Comparison of ENCODE assay signal across 8 cellular contexts in the genomic region with DNA sequence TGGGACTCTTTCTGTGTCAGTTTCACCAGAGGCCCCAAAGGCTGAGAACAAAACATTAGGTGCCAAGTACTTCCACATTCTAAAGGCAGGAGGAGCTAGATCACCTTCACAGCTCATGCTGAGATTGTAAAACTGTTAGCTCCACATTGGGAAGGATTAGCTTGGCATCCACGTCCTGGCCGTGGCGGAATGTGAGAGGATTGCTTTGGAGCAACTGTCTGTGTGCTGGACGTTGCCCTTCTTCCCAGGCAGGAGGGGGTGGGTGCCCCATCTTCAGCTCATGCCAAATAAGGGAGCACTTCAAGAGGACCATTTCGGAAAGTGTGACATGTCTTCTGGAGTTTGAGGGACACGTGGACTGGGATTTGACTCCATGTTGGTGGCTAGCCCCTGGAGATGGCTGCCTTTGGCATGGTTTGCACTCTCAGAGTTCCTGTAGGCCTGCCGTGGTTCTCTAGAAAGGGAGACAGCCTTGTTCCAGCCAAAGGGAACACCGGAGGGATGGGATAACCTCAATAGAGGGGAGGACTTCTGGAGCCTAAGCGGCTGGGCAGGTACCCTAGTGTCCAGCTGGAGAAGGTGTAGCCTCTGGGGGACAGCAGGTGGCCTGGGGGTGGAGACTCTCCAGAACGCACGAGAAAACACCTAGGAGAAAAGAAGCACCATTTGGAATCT. TPM values are rescaled to one million over a fixed set of nuclear protein-coding genes. Genes with fewer than 3 reads are reported as not detected.
DNase-seq lines count a peak whose midpoint lies in the region; TF ChIP-seq lines count a peak whose summit lies in the region.

No MANE protein-coding gene starts in this region.

- H2BK15ac ChIP-seq in neuronal stem cell (ENCODE audit: low read length), result no peak overlapping the region

- POLR2A ChIA-PET in GM10248 (lab: Yijun Ruan, JAX) (interaction anchor here (0.6 to 1.2 kb wide), 2 partner anchors 19 to 600 kb away, joined by 3 to 4 read pairs; no protein-coding TSS in a partner anchor), RWPE1 (lab: Yijun Ruan, JAX; ENCODE audit: low non-redundant PET) (no interaction called here)

- no peak overlapping the region for H3K4ac ChIP-seq in neuronal stem cell (ENCODE audit: low read length)

- no peaks in the 10 kb centered on the region for H3K36me3 ChIP-seq in neuronal stem cell (replicated peaks in 1 of 2; ENCODE audit: control insufficient read depth in 2 of 2, insufficient read depth in 2 of 2, low read length in 2 of 2)
- no peaks in the 10 kb centered on the region for H3K36me3 ChIP-seq in effector memory CD4-positive, alpha-beta T cell (ENCODE audit: control insufficient read depth, insufficient read depth, low read length)

- H3K14ac ChIP-seq in neuronal stem cell (ENCODE audit: low read length), result no peak overlapping the region

- TF ChIP-seq CTCF in GM10248 (IDR thresholded peaks at IDR 0.05; ENCODE audit: control extremely low read depth, extremely low read depth, low read depth, missing control alignments), result peak; percentile 44
- TF ChIP-seq CTCF in lower leg skin (IDR thresholded peaks at IDR 0.05), result no peak
- TF ChIP-seq CTCF in RWPE1 (conservative IDR thresholded peaks at IDR 0.05; ENCODE audit: low read depth), result no peak

- H3K27me3 ChIP-seq in neuronal stem cell (ENCODE audit: control insufficient read depth in 3 of 3, insufficient read depth in 3 of 3, low read depth in 1 of 3, low read length in 3 of 3), result no peaks in the 10 kb centered on the region
- H3K27me3 ChIP-seq in effector memory CD4-positive, alpha-beta T cell (replicated peaks; ENCODE audit: control insufficient read depth, insufficient read depth, low read length, poor library complexity, severe bottlenecking), result no peaks in the 10 kb centered on the region

- CTCF ChIA-PET in GM10248 (lab: Yijun Ruan, JAX), result interaction anchor here (0.7 to 2.4 kb wide), 8 partner anchors 9 to 177 kb away, joined by 3 to 19 read pairs (median 5); no protein-coding TSS in a partner anchor
- CTCF ChIA-PET in RWPE1 (lab: Yijun Ruan, JAX), result no interaction called here

- H2BK120ac ChIP-seq in neuronal stem cell (ENCODE audit: low read depth, low read length), result no peak overlapping the region

- no peak overlapping the region for H2BK5ac ChIP-seq in neuronal stem cell (ENCODE audit: low read length)

- no peak overlapping the region for H3K9ac ChIP-seq in neuronal stem cell (ENCODE audit: low read depth, low read length, poor library complexity)

- no peak overlapping the region for H3K4me2 ChIP-seq in neuronal stem cell (ENCODE audit: insufficient read depth, low read length, poor library complexity, severe bottlenecking)

- H3K4me1 ChIP-seq in neuronal stem cell (ENCODE audit: control insufficient read depth in 2 of 2, insufficient read depth in 1 of 2, low read depth in 1 of 2, low read length in 2 of 2), result no peaks in the 10 kb centered on the region
- no peaks in the 10 kb centered on the region for H3K4me1 ChIP-seq in effector memory CD4-positive, alpha-beta T cell (ENCODE audit: control insufficient read depth, insufficient read depth, low read length, poor library complexity, severe bottlenecking)

- WGBS in neuronal stem cell (ENCODE audit: extremely low coverage in 2 of 2, insufficient read length in 2 of 2, insufficient replicate concordance in 1 of 2), 2 donors, result no CpG with 5 or more reads among the region's 11 CpGs
- WGBS in lower leg skin, 2 donors, result 62 to 65% methylated on average over 11 of the region's 11 CpGs

- DNase-seq in GM10248 (ENCODE audit: extremely low spot score) (peak; percentile 23), LHCN-M2 (ENCODE audit: low read depth) (peak; percentile 57), cerebellar cortex (ENCODE audit: low spot score) (peak; percentile 44), neuronal stem cell (ENCODE audit: low spot score) (no peak), lower leg skin (ENCODE audit: low spot score in 2 of 2) (no peak), RWPE1 (ENCODE audit: low spot score) (no peak)
- no peak for DNase-seq in activated CD4-positive, alpha-beta T cell treated with anti-CD3 and anti-CD28 coated beads for 48 hours
- DNase-seq in effector memory CD4-positive, alpha-beta T cell, result no peak

- no peak overlapping the region for H4K91ac ChIP-seq in neuronal stem cell (ENCODE audit: low read depth, low read length, poor library complexity)

- H2AFZ ChIP-seq in neuronal stem cell (ENCODE audit: low read length), result peak overlapping the region; percentile 53

- H4K8ac ChIP-seq in neuronal stem cell (ENCODE audit: low read depth, low read length), result no peak overlapping the region

- intact Hi-C loops in lower leg skin (cut with DNase I; ENCODE audit: low total_unique reads), result no loop called here

- no peak overlapping the region for H2AK5ac ChIP-seq in neuronal stem cell (ENCODE audit: low read depth, low read length)

- no peak for TF ChIP-seq POLR2A in lower leg skin (IDR thresholded peaks at IDR 0.05)

- H3K27ac ChIP-seq in neuronal stem cell (replicated peaks; ENCODE audit: low read length), result no peak overlapping the region
- H3K27ac ChIP-seq in effector memory CD4-positive, alpha-beta T cell (ENCODE audit: insufficient read depth, low read length, poor library complexity, severe bottlenecking), result no peak overlapping the region
- no peak overlapping the region for H3K27ac ChIP-seq in RWPE1

- no peaks in the 10 kb centered on the region for H3K9me3 ChIP-seq in neuronal stem cell (replicated peaks in 1 of 2; ENCODE audit: control insufficient read depth in 2 of 2, insufficient read depth in 1 of 2, low read depth in 1 of 2, low read length in 2 of 2)
- no peaks in the 10 kb centered on the region for H3K9me3 ChIP-seq in effector memory CD4-positive, alpha-beta T cell (ENCODE audit: control insufficient read depth, low read length)

- H3K79me1 ChIP-seq in neuronal stem cell (ENCODE audit: low read depth, low read length), result no peaks in the 10 kb centered on the region

- H3K4me3 ChIP-seq in neuronal stem cell (ENCODE audit: low read length in 2 of 2) (no peak overlapping the region), lower leg skin (ENCODE audit: low read depth, poor library complexity, severe bottlenecking) (no peak overlapping the region)
- H3K4me3 ChIP-seq in effector memory CD4-positive, alpha-beta T cell (ENCODE audit: insufficient read depth, low read depth, low read length, poor library complexity, severe bottlenecking), result no peak overlapping the region

- H2BK12ac ChIP-seq in neuronal stem cell (ENCODE audit: low read length), result no peak overlapping the region

- no peak overlapping the region for H3K23ac ChIP-seq in neuronal stem cell (ENCODE audit: low read depth, low read length, poor library complexity)

- H3K18ac ChIP-seq in neuronal stem cell (ENCODE audit: low read length), result no peak overlapping the region

RNA-seq across cellular contexts. Expression of a gene that starts 19.9 kb away (rescaled TPM):
- 9.3 and 14.7 TPM in 2 replicates for total RNA-seq in LHCN-M2 (2014; rRNA removed)
- polyA plus RNA-seq in LHCN-M2 (2012), result 48.2 TPM
- 79.5 TPM for polyA plus RNA-seq in neuronal stem cell (2013, experiment 1 of 2)
- polyA plus RNA-seq in neuronal stem cell (2013, experiment 2 of 2), result 82.2 TPM
- total RNA-seq in lower leg skin, result 10 to 100 TPM in 2 of 4 donors, 1 to 10 TPM in 2; 3.9 to 12.3 (median 8.0) TPM

RNA-seq across cellular contexts. Expression of a gene that starts 38.5 kb away (rescaled TPM):
- total RNA-seq in LHCN-M2 (2014; rRNA removed), result 78.5 and 86.4 TPM in 2 replicates
- polyA plus RNA-seq in LHCN-M2 (2012), result 36.0 TPM
- polyA plus RNA-seq in neuronal stem cell (2013, experiment 1 of 2), result 46.0 TPM
- polyA plus RNA-seq in neuronal stem cell (2013, experiment 2 of 2), result 46.5 TPM
- 10 to 100 TPM; 48.7 to 71.7 (median 56.8) TPM for total RNA-seq in lower leg skin

Comparison
In these comparisons a context has a peak if more than half of its experiments do, and no peak if none do; other contexts are left out.
1. DNase-seq: peak in GM10248 (single experiment), LHCN-M2 (single experiment) and cerebellar cortex (single experiment); none in neuronal stem cell (single experiment), activated CD4-positive, alpha-beta T cell treated with anti-CD3 and anti-CD28 coated beads for 48 hours (single experiment), effector memory CD4-positive, alpha-beta T cell (0 of 3), lower leg skin (0 of 2) and RWPE1 (single experiment).